11 cellular contexts compared by ENCODE assay signal in the genomic region with DNA sequence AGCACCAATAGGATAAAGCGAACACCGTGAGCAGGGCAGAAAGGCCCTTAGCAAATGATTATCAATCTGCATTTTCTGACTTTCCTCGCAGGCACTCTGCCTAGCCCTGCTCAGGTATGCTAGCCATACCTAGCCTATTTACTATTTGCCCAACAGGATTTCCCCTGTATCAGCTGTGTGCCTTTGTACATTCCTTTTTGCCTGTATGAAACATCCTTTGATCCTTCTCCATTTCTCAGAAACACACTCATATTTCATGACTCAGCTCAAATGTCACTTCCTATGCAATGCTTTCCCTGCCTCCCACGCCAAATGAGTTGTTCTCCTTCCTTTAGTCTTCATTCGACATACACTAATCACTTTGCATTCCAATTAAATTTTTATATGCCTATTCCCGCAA. TPM values are rescaled to one million over a fixed set of nuclear protein-coding genes. Genes with fewer than 3 reads are reported as not detected.
DNase-seq lines count a peak whose midpoint lies in the region; ATAC-seq, FAIRE-seq and TF ChIP-seq lines count a peak whose summit lies in the region.
"Had no signal": no experiment of that assay in that cellular context is flagged by ENCODE, and none has a peak within 500 bp of the region (broad histone marks: within the 10 kb centered on the region; RNA-seq: fewer than 3 reads in every experiment).

No MANE protein-coding gene starts in this region.

- no peak overlapping the region for H3K4me3 ChIP-seq in esophagus (ENCODE audit: low read depth in 1 of 2, low read length in 2 of 2)
- H3K4me3 ChIP-seq: ascending aorta, skin epidermis had no signal

- no peaks in the 10 kb centered on the region for H3K27me3 ChIP-seq in esophagus (ENCODE audit: control insufficient read depth in 1 of 2, insufficient read depth in 2 of 2, low read length in 2 of 2)
- H3K27me3 ChIP-seq: ascending aorta had no signal

- peaks cover 18% of the 10 kb centered on the region for H3K4me1 Mint-ChIP-seq in type B pancreatic cell (ENCODE audit: unreplicated experiment)
- H3K4me1 Mint-ChIP-seq in activated T-helper 17 cell treated with anti-CD3 and anti-CD28 coated beads, Interleukin-2, amount 50 U/mL, for 72 hours: no peaks in the 10 kb centered on the region

- DNase-seq in GM03348 (ENCODE audit: low spot score): peak; percentile 71
- DNase-seq in RCC 7860 (ENCODE audit: low spot score): peak; percentile 41
- peak; percentile 35 for DNase-seq in putamen (ENCODE audit: low spot score)
- DNase-seq in activated CD4-positive, alpha-beta T cell treated with anti-CD3 and anti-CD28 coated beads for 4 hours: no peak
- DNase-seq in type B pancreatic cell (ENCODE audit: extremely low spot score, unreplicated experiment): no peak
- DNase-seq: SIG-M5 had no signal

- ATAC-seq in GM21717 (IDR thresholded peaks at IDR 0.05; ENCODE audit: unreplicated experiment): no peak
- no peak for ATAC-seq in activated T-helper 17 cell treated with anti-CD3 and anti-CD28 coated beads, Interleukin-2, amount 50 U/mL, for 72 hours (replicated peaks)

- no peak for FAIRE-seq in RCC 7860 (lab: Jason Lieb, UNC)

- no peaks in the 10 kb centered on the region for H3K36me3 ChIP-seq in esophagus (ENCODE audit: control insufficient read depth in 2 of 2, insufficient read depth in 2 of 2, low read length in 1 of 2)
- H3K36me3 ChIP-seq: ascending aorta had no signal

- 40% methylated on average over 6 of the region's 6 CpGs for WGBS in esophagus, 2 donors

- H3K4me1 ChIP-seq in esophagus (ENCODE audit: control insufficient read depth in 2 of 2, insufficient read depth in 2 of 2, low read length in 1 of 2): no peaks in the 10 kb centered on the region

- no peaks in the 10 kb centered on the region for H3K27me3 Mint-ChIP-seq in type B pancreatic cell
- H3K27me3 Mint-ChIP-seq in activated T-helper 17 cell treated with anti-CD3 and anti-CD28 coated beads, Interleukin-2, amount 50 U/mL, for 72 hours: no peaks in the 10 kb centered on the region

- no peak overlapping the region for H3K27ac Mint-ChIP-seq in type B pancreatic cell
- H3K27ac Mint-ChIP-seq in activated T-helper 17 cell treated with anti-CD3 and anti-CD28 coated beads, Interleukin-2, amount 50 U/mL, for 72 hours: no peak overlapping the region

- TF ChIP-seq CTCF in type B pancreatic cell (conservative IDR thresholded peaks at IDR 0.05): no peak

- H3K27ac ChIP-seq in esophagus (ENCODE audit: low read depth in 2 of 2, low read length in 1 of 2): peak overlapping the region; percentile 65 to 66
- H3K27ac ChIP-seq: ascending aorta had no signal

- H3K9me3 ChIP-seq in esophagus (ENCODE audit: control insufficient read depth in 2 of 2, insufficient read depth in 1 of 2, low read depth in 1 of 2, low read length in 1 of 2): no peaks in the 10 kb centered on the region
- H3K9me3 ChIP-seq: ascending aorta had no signal

- H3K9me3 Mint-ChIP-seq in type B pancreatic cell: no peaks in the 10 kb centered on the region
- H3K9me3 Mint-ChIP-seq in activated T-helper 17 cell treated with anti-CD3 and anti-CD28 coated beads, Interleukin-2, amount 50 U/mL, for 72 hours: no peaks in the 10 kb centered on the region

- H3K36me3 Mint-ChIP-seq in type B pancreatic cell: peaks cover 7% of the 10 kb centered on the region
- no peaks in the 10 kb centered on the region for H3K36me3 Mint-ChIP-seq in activated T-helper 17 cell treated with anti-CD3 and anti-CD28 coated beads, Interleukin-2, amount 50 U/mL, for 72 hours (ENCODE audit: low read depth)

- no peak overlapping the region for H3K4me3 Mint-ChIP-seq in type B pancreatic cell
- no peak overlapping the region for H3K4me3 Mint-ChIP-seq in activated T-helper 17 cell treated with anti-CD3 and anti-CD28 coated beads, Interleukin-2, amount 50 U/mL, for 72 hours

RNA-seq across cellular contexts. Expression of a gene that starts 37.2 kb away (rescaled TPM):
- polyA plus RNA-seq in esophagus: 1 to 10 TPM; 3.3 to 7.4 TPM
- total RNA-seq in type B pancreatic cell (ENCODE audit: low replicate concordance): 93.8 and 95.9 TPM in 2 replicates
- total RNA-seq in activated T-helper 17 cell treated with anti-CD3 and anti-CD28 coated beads, Interleukin-2, amount 50 U/mL, for 72 hours: not detected

Comparison
In these comparisons a context has a peak if more than half of its experiments do, and no peak if none do; other contexts are left out.
1. DNase-seq: peak in GM03348 (single experiment), RCC 7860 (single experiment) and putamen (single experiment); none in activated CD4-positive, alpha-beta T cell treated with anti-CD3 and anti-CD28 coated beads for 4 hours (0 of 2) and type B pancreatic cell (single experiment).
2. RNA of a gene that starts 37.2 kb away (total RNA-seq): 93.8 to 95.9 TPM in type B pancreatic cell; not detected in activated T-helper 17 cell treated with anti-CD3 and anti-CD28 coated beads, Interleukin-2, amount 50 U/mL, for 72 hours; every median in the first group is over 10 times any median in the second.